31 cellular contexts compared by ENCODE assay signal in genomic region chr5:170067152-170067551, GRCh38. TPM values are rescaled to one million over a fixed set of nuclear protein-coding genes. Genes with fewer than 3 reads are reported as not detected.
DNase-seq lines count a peak whose midpoint lies in the region; ATAC-seq, FAIRE-seq and TF ChIP-seq lines count a peak whose summit lies in the region.
"Had no signal": no experiment of that assay in that cellular context is flagged by ENCODE, and none has a peak within 500 bp of the region (broad histone marks: within the 10 kb centered on the region; RNA-seq: fewer than 3 reads in every experiment).

No MANE protein-coding gene starts in this region.

- no peak overlapping the region for H3K4me3 ChIP-seq in HAP-1
- no peak overlapping the region for H3K4me3 ChIP-seq in HepG2 (replicated peaks in 1 of 3; ENCODE audit: insufficient read depth in 1 of 3, low read depth in 2 of 3, low read length in 3 of 3)
- H3K4me3 ChIP-seq: GM23338, lung, skin epidermis, tibial artery had no signal

- peaks cover 77% of the 10 kb centered on the region for H3K36me3 Mint-ChIP-seq in memory B cell

- no peaks in the 10 kb centered on the region for H3K79me2 ChIP-seq in HepG2 (ENCODE audit: insufficient read depth, low read length)

- no peak for TF ChIP-seq EP300 in HepG2 (IDR thresholded peaks at IDR 0.05; ENCODE audit: low read depth in 2 of 2, low read length in 2 of 2)
- no peak for TF ChIP-seq EP300 in HepG2 (CRISPR knock-in tag; IDR thresholded peaks at IDR 0.05; ENCODE audit: borderline replicate concordance)

- TF ChIP-seq POLR2A in HepG2 (IDR thresholded peaks at IDR 0.05; ENCODE audit: insufficient read depth in 1 of 2, low read depth in 2 of 2, low read length in 2 of 2) = no peak

- H3K4me1 ChIP-seq in HAP-1 = no peaks in the 10 kb centered on the region
- H3K4me1 ChIP-seq in HepG2 (ENCODE audit: insufficient read depth, low read length) = no peaks in the 10 kb centered on the region
- H3K4me1 ChIP-seq: tibial artery had no signal

- H3K9me3 Mint-ChIP-seq in memory B cell = no peaks in the 10 kb centered on the region
- H3K9me3 Mint-ChIP-seq: activated naive CD4-positive, alpha-beta T cell treated with anti-CD3 and anti-CD28 coated beads, Interleukin-2, amount 50 U/mL, for 72 hours; dendritic cell treated with granulocyte-macrophage colony-stimulating factor and Interleukin-4, amounts not matched to agents 40 ng/mL and 50 ng/mL, for 4 days; GM23338 had no signal

- H3K36me3 ChIP-seq in HAP-1 (replicated peaks) = no peaks in the 10 kb centered on the region
- H3K36me3 ChIP-seq in HepG2 (replicated peaks in 1 of 2; ENCODE audit: control insufficient read depth in 1 of 2, insufficient read depth in 2 of 2, low read length in 2 of 2) = no peaks in the 10 kb centered on the region
- H3K36me3 ChIP-seq: tibial artery had no signal

- no peaks in the 10 kb centered on the region for H3K27me3 Mint-ChIP-seq in memory B cell
- H3K27me3 Mint-ChIP-seq: dendritic cell treated with granulocyte-macrophage colony-stimulating factor and Interleukin-4, amounts not matched to agents 40 ng/mL and 50 ng/mL, for 4 days had no signal

- no peak overlapping the region for H3K4me3 Mint-ChIP-seq in memory B cell
- H3K4me3 Mint-ChIP-seq: dendritic cell treated with granulocyte-macrophage colony-stimulating factor and Interleukin-4, amounts not matched to agents 40 ng/mL and 50 ng/mL, for 4 days; GM23338 had no signal

- in situ Hi-C loops in HAP-1 (cut with MboI; ENCODE audit: low sequenced_read_pairs) = no loop called here
- in situ Hi-C loops in HepG2 (cut with HindIII; ENCODE audit: extremely low pct_ligation_motif_present, low pct_unique_long_range_greater_than_20kb) = no loop called here

- H3K9me3 ChIP-seq in HAP-1 (no peaks in the 10 kb centered on the region), HepG2 (ENCODE audit: low read length) (no peaks in the 10 kb centered on the region)
- H3K9me3 ChIP-seq: tibial artery had no signal

- H3K27ac ChIP-seq in HepG2 (ENCODE audit: extremely low read length, insufficient read depth, low read length) = no peak overlapping the region
- H3K27ac ChIP-seq: skin epidermis, tibial artery had no signal

- H3K9ac ChIP-seq in HepG2 (ENCODE audit: insufficient read depth, low read depth, low read length) = no peak overlapping the region

- H3K27ac Mint-ChIP-seq in memory B cell = peak overlapping the region; percentile 49
- H3K27ac Mint-ChIP-seq: dendritic cell treated with granulocyte-macrophage colony-stimulating factor and Interleukin-4, amounts not matched to agents 40 ng/mL and 50 ng/mL, for 4 days; GM23338 had no signal

- no peak for TF ChIP-seq CTCF in HepG2 (CRISPR knock-in tag; IDR thresholded peaks at IDR 0.05)

- H3K27me3 ChIP-seq in HAP-1 (ENCODE audit: low read depth) (no peaks in the 10 kb centered on the region; the same call in 1 of the 2 replicates), HepG2 (ENCODE audit: control insufficient read depth in 1 of 2, insufficient read depth in 2 of 2, low read length in 2 of 2) (peaks cover 0 to 1% of the 10 kb centered on the region in 2 experiments; a peak in 1 of 5 replicates)

- ATAC-seq in GM21529 (IDR thresholded peaks at IDR 0.05; ENCODE audit: unreplicated experiment) (peak; percentile 48), memory B cell (ENCODE audit: low read depth) (no peak), HG02938 (IDR thresholded peaks at IDR 0.05; ENCODE audit: unreplicated experiment) (no peak), HepG2 (no peak)
- ATAC-seq: activated naive CD4-positive, alpha-beta T cell treated with anti-CD3 and anti-CD28 coated beads, Interleukin-2, amount 50 U/mL, for 72 hours; GM23338 had no signal

- H2AFZ ChIP-seq in HepG2 (ENCODE audit: low read length) = no peak overlapping the region
- H2AFZ ChIP-seq: GM23338 had no signal

- FAIRE-seq in HepG2 (lab: Jason Lieb, UNC) = no peak
- FAIRE-seq: endometrium, TTC549 had no signal

- POLR2A ChIA-PET in HepG2 (lab: Yijun Ruan, JAX) = no interaction called here

- intact Hi-C loops in HepG2 (cut with micrococcal nuclease; ENCODE audit: unreplicated experiment) = no loop called here

- CTCF ChIA-PET in HepG2 (lab: Yijun Ruan, JAX; ENCODE audit: low intra/inter-chr PET ratio, low total read pairs) = no interaction called here

- no peaks in the 10 kb centered on the region for H3K4me1 Mint-ChIP-seq in memory B cell

- no peaks in the 10 kb centered on the region for H4K20me1 ChIP-seq in HepG2 (ENCODE audit: insufficient read depth, low read length)

- no TSS peak for BruUV-seq in HepG2 (replicated peaks; lab: Mats Ljungman, UMichigan)

- DNase-seq in NCI-H1436 (lab: John Stamatoyannopoulos, UW) (peak; percentile 59), NCI-H1436 treated with DMSO at 0.1 percent for 48 hours (lab: John Stamatoyannopoulos, UW) (no peak), NCI-H2171 treated with DMSO at 0.1 percent for 48 hours (lab: John Stamatoyannopoulos, UW) (peak; percentile 62), memory B cell (ENCODE audit: low spot score in 2 of 2) (no peak), HAP-1 (ENCODE audit: low spot score in 2 of 2) (no peak), HepG2 (ENCODE audit: low spot score) (no peak)
- DNase-seq: 8988T; activated CD4-positive, alpha-beta T cell treated with anti-CD3 and anti-CD28 coated beads for 1 hour; activated CD8-positive, alpha-beta memory T cell treated with anti-CD3 and anti-CD28 coated beads for 24 hours; AML-193; aorta; DND-41; NCI-H524; OCI-M1; Right ventricle myocardium superior; stimulated activated CD4-positive, alpha-beta T cell treated with anti-CD3 and anti-CD28 coated beads, Interleukin-2, amount 100 ng/mL, for 24 hours; stimulated activated naive CD4-positive, alpha-beta T cell; tibial artery had no signal

- TF ChIP-seq RAD21 in HepG2 (CRISPR knock-in tag; IDR thresholded peaks at IDR 0.05) = no peak

- H3K4me2 ChIP-seq in HepG2 (ENCODE audit: low read depth, low read length) = no peak overlapping the region
- H3K4me2 ChIP-seq: GM23338 had no signal

TF ChIP-seq in HepG2, 621 proteins besides CTCF, POLR2A, EP300 and RAD21 (continues in another document):
- TF ChIP-seq FOXK1 (CRISPR knock-in tag; IDR thresholded peaks at IDR 0.05; ENCODE audit: borderline replicate concordance, low read depth) (no peak), ARHGAP35 (CRISPR knock-in tag; IDR thresholded peaks at IDR 0.05; ENCODE audit: borderline replicate concordance) (no peak), REXO4 (CRISPR knock-in tag; IDR thresholded peaks at IDR 0.05; ENCODE audit: borderline replicate concordance) (no peak), BATF2 (CRISPR knock-in tag; IDR thresholded peaks at IDR 0.05) (no peak), NFRKB (IDR thresholded peaks at IDR 0.05) (no peak), HDAC1 (CRISPR knock-in tag; IDR thresholded peaks at IDR 0.05) (no peak), MTF2 (CRISPR knock-in tag; IDR thresholded peaks at IDR 0.05; ENCODE audit: borderline replicate concordance) (no peak), DNMT1 (CRISPR knock-in tag; IDR thresholded peaks at IDR 0.05) (no peak)
- TF ChIP-seq, protein P1, sequence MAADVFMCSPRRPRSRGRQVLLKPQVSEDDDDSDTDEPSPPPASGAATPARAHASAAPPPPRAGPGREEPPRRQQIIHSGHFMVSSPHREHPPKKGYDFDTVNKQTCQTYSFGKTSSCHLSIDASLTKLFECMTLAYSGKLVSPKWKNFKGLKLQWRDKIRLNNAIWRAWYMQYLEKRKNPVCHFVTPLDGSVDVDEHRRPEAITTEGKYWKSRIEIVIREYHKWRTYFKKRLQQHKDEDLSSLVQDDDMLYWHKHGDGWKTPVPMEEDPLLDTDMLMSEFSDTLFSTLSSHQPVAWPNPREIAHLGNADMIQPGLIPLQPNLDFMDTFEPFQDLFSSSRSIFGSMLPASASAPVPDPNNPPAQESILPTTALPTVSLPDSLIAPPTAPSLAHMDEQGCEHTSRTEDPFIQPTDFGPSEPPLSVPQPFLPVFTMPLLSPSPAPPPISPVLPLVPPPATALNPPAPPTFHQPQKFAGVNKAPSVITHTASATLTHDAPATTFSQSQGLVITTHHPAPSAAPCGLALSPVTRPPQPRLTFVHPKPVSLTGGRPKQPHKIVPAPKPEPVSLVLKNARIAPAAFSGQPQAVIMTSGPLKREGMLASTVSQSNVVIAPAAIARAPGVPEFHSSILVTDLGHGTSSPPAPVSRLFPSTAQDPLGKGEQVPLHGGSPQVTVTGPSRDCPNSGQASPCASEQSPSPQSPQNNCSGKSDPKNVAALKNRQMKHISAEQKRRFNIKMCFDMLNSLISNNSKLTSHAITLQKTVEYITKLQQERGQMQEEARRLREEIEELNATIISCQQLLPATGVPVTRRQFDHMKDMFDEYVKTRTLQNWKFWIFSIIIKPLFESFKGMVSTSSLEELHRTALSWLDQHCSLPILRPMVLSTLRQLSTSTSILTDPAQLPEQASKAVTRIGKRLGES (CRISPR knock-in tag; IDR thresholded peaks at IDR 0.05; ENCODE audit: borderline replicate concordance) = no peak

RNA-seq across cellular contexts. Expression of gene FOXI1, which starts 38.5 kb away (rescaled TPM):
- total RNA-seq in HepG2 (2016; rRNA removed; fragmentation: Illumina TruSeq; extraction: Trizol) = not detected in 2 replicates
- not detected in 2 replicates for total RNA-seq in HepG2 (2016; cell fraction: cytosol; rRNA removed; fragmentation: Illumina TruSeq; extraction: Trizol; ENCODE audit: low read depth)
- not detected in 2 replicates for total RNA-seq in HepG2 (2016; cell fraction: insoluble cytoplasmic fraction; rRNA removed; fragmentation: Illumina TruSeq; extraction: Trizol)
- total RNA-seq in HepG2 (2016; cell fraction: membrane; rRNA removed; fragmentation: Illumina TruSeq; extraction: Trizol) = not detected in 2 replicates
- not detected in 2 replicates for total RNA-seq in HepG2 (2016; cell fraction: nucleus; rRNA removed; fragmentation: Illumina TruSeq; extraction: Trizol)
- not detected in 2 replicates for polyA plus RNA-seq in HepG2 (2011; rRNA removed)
- polyA plus RNA-seq in HepG2 (2011; cell fraction: cytosol; rRNA removed) = not detected in 2 replicates
- not detected in 2 replicates for polyA plus RNA-seq in HepG2 (2011; cell fraction: nucleus; rRNA removed)
- polyA plus RNA-seq in HepG2 (2012) = not detected in 2 replicates
- not detected in 2 replicates for polyA plus RNA-seq in HepG2 (2016; cell fraction: cytosol; fragmentation: Illumina TruSeq; extraction: Trizol; ENCODE audit: low read depth)
- polyA plus RNA-seq in HepG2 (2016; cell fraction: insoluble cytoplasmic fraction; fragmentation: Illumina TruSeq; extraction: Trizol; ENCODE audit: low read depth) = not detected in 2 replicates
- not detected in 2 replicates for polyA plus RNA-seq in HepG2 (2016; cell fraction: membrane; fragmentation: Illumina TruSeq; extraction: Trizol; ENCODE audit: low read depth)
- polyA plus RNA-seq in HepG2 (2016; cell fraction: nucleus; fragmentation: Illumina TruSeq; extraction: Trizol; ENCODE audit: insufficient read depth, low read depth) = not detected in 2 replicates
- polyA minus RNA-seq in HepG2 (2011; rRNA and poly(A)+ RNA removed; ENCODE audit: low replicate concordance) = not detected in 2 replicates
- polyA minus RNA-seq in HepG2 (2011; cell fraction: cytosol; rRNA and poly(A)+ RNA removed) = not detected in 2 replicates
- not detected in 2 replicates for polyA minus RNA-seq in HepG2 (2011; cell fraction: nucleus; rRNA and poly(A)+ RNA removed)
- total RNA-seq: activated naive CD4-positive, alpha-beta T cell treated with anti-CD3 and anti-CD28 coated beads, Interleukin-2, amount 50 U/mL, for 72 hours; aorta; cardiac septum; fibroblast of lung; glomerular endothelial cell; GM23338; kidney epithelial cell; lung; Right ventricle myocardium superior had no signal
- polyA plus RNA-seq: aorta, fibroblast of lung, GM23338 had no signal

Comparison
In these comparisons a context has a peak if more than half of its experiments do, and no peak if none do; other contexts are left out.
1. DNase-seq: peak in NCI-H1436 (single experiment) and NCI-H2171 treated with DMSO at 0.1 percent for 48 hours (single experiment); none in NCI-H1436 treated with DMSO at 0.1 percent for 48 hours (single experiment), memory B cell (0 of 2), HAP-1 (0 of 2) and HepG2 (single experiment).